In the genomic region with DNA sequence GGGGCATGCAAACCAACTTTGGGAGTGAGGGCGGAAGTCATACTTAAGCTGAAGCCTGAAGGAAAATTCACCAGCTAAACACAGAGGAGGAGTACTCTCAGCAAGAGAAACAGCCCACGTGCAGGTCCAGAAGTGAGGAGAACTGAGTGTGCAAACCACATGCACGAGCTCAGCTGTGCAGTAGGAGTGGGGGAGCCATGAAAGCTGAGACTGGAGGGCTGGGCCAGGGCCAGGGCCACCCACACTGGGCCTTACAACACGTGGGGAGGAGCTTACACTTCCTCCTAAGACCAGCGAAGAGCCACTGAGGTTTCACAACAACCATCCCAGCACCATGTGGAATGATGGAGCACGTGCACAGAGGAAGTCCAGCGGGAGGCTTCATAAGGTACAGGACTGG, we compare ENCODE assay signal across 14 cellular contexts. TPM values are rescaled to one million over a fixed set of nuclear protein-coding genes. Genes with fewer than 3 reads are reported as not detected.
DNase-seq lines count a peak whose midpoint lies in the region; ATAC-seq, FAIRE-seq and TF ChIP-seq lines count a peak whose summit lies in the region.
"Had no signal": no experiment of that assay in that cellular context is flagged by ENCODE, and none has a peak within 500 bp of the region (broad histone marks: within the 10 kb centered on the region; RNA-seq: fewer than 3 reads in every experiment).

No MANE protein-coding gene starts in this region.

- no peak overlapping the region for H3K27ac Mint-ChIP-seq in astrocyte (ENCODE audit: unreplicated experiment)
- H3K27ac Mint-ChIP-seq: CD14-positive monocyte had no signal

- H3K27me3 Mint-ChIP-seq in astrocyte (ENCODE audit: low read depth, unreplicated experiment), result peaks cover 10% of the 10 kb centered on the region

- H3K4me1 ChIP-seq in astrocyte (ENCODE audit: insufficient read depth, low read length), result no peaks in the 10 kb centered on the region
- H3K4me1 ChIP-seq: right lobe of liver had no signal

- no peaks in the 10 kb centered on the region for H3K36me3 Mint-ChIP-seq in astrocyte (ENCODE audit: low read depth, unreplicated experiment)
- H3K36me3 Mint-ChIP-seq: CD14-positive monocyte had no signal

- TF ChIP-seq CTCF in astrocyte (IDR thresholded peaks at IDR 0.05; ENCODE audit: insufficient read depth, low read depth, low read length), result no peak

- no peak overlapping the region for H2AFZ ChIP-seq in astrocyte (ENCODE audit: low read depth, low read length)

- no peaks in the 10 kb centered on the region for H4K20me1 ChIP-seq in astrocyte (ENCODE audit: insufficient read depth, low read length)

- H3K4me3 Mint-ChIP-seq in astrocyte (ENCODE audit: unreplicated experiment), result no peak overlapping the region

- no peak for ATAC-seq in HG02571 (IDR thresholded peaks at IDR 0.05; ENCODE audit: unreplicated experiment)

- H3K27me3 ChIP-seq in astrocyte (ENCODE audit: insufficient read depth, low read length), result peaks cover 13% of the 10 kb centered on the region
- H3K27me3 ChIP-seq: right lobe of liver had no signal

- FAIRE-seq in HTR-8/SVneo (lab: Jason Lieb, UNC), result peak; percentile 65
- no peak for FAIRE-seq in astrocyte (lab: Jason Lieb, UNC)
- FAIRE-seq: frontal cortex had no signal

- no peaks in the 10 kb centered on the region for H3K79me2 ChIP-seq in astrocyte (ENCODE audit: insufficient read depth, low read length)

- peaks cover 11% of the 10 kb centered on the region for H3K9me3 Mint-ChIP-seq in astrocyte (ENCODE audit: unreplicated experiment)

- no peaks in the 10 kb centered on the region for H3K36me3 ChIP-seq in astrocyte (ENCODE audit: insufficient read depth, low read length)
- H3K36me3 ChIP-seq: right lobe of liver had no signal

- no peaks in the 10 kb centered on the region for H3K9me3 ChIP-seq in astrocyte (ENCODE audit: insufficient read depth, low read depth, low read length)
- H3K9me3 ChIP-seq: right lobe of liver had no signal

- H3K4me2 ChIP-seq in astrocyte (ENCODE audit: low read length), result no peak overlapping the region

- H3K4me3 ChIP-seq in astrocyte (ENCODE audit: insufficient read depth, low read depth, low read length), result no peak overlapping the region
- H3K4me3 ChIP-seq: right lobe of liver had no signal

- H3K9ac ChIP-seq in astrocyte (ENCODE audit: low read length), result no peak overlapping the region

- peak; percentile 57 for DNase-seq in AG08395 (ENCODE audit: low spot score)
- DNase-seq in HTR-8/SVneo (ENCODE audit: insufficient read length, low spot score), result no peak
- peak; percentile 40 for DNase-seq in astrocyte (ENCODE audit: low read depth)
- DNase-seq in kidney tubule cell (ENCODE audit: low spot score), result peak; percentile 33
- DNase-seq in iPS-NIHi7 (ENCODE audit: extremely low spot score), result no peak
- DNase-seq in NCI-H526 treated with DMSO at 0.1 percent for 48 hours (lab: John Stamatoyannopoulos, UW), result no peak
- DNase-seq in GM19240 (ENCODE audit: insufficient read length, low spot score), result no peak
- DNase-seq: activated CD4-positive, CD25-positive, alpha-beta regulatory T cell; activated T-cell treated with anti-CD3 and anti-CD28 coated beads, Interleukin-2, amount 50 U/mL, for 48 hours; right lobe of liver; Right ventricle myocardium superior had no signal

- peaks cover 14% of the 10 kb centered on the region for H3K4me1 Mint-ChIP-seq in astrocyte (ENCODE audit: low read depth, unreplicated experiment)

- H3K27ac ChIP-seq in astrocyte (ENCODE audit: low read depth, low read length), result no peak overlapping the region
- H3K27ac ChIP-seq: right lobe of liver had no signal

RNA-seq across cellular contexts. Expression of a gene that starts 9.3 kb away (rescaled TPM):
- total RNA-seq in astrocyte, result 33.6 and 48.6 TPM in 2 replicates

Comparison
In these comparisons a context has a peak if more than half of its experiments do, and no peak if none do; other contexts are left out.
1. DNase-seq: peak in AG08395 (single experiment), astrocyte (single experiment) and kidney tubule cell (single experiment); none in HTR-8/SVneo (single experiment), iPS-NIHi7 (single experiment), NCI-H526 treated with DMSO at 0.1 percent for 48 hours (single experiment) and GM19240 (single experiment).